ENCODE assay signal across 1 cellular context in the genomic region with DNA sequence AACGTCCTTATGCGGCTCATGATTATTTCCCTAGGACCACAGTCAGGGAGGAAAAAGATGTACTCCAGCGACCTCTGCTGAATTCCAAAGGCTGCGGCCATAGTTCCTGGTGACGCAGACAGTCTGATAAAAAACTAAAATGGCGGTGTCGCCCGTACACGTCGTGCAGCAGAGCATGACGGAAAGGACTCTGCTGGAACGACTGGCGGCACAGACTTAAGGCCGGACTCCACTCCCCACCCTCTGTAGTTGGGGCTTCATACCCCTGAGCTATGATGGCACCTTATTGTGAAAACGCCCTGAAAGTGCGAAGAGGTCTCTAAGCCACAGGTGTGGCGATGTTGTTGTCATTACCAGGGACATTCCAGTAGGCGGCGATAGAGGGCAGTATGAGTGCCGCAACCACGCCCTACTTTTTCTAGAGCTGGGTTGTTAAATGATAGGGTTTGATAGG.
A peak's percentile ranks its signal among the peaks of the same experiment; 100 is the strongest.
TF ChIP-seq lines count a peak whose summit lies in the region.

No MANE protein-coding gene starts in this region.

TF ChIP-seq in GM12878, 131 proteins besides CTCF, POLR2A, EP300 and RAD21 (continued from another document):
- TF ChIP-seq, protein P1, sequence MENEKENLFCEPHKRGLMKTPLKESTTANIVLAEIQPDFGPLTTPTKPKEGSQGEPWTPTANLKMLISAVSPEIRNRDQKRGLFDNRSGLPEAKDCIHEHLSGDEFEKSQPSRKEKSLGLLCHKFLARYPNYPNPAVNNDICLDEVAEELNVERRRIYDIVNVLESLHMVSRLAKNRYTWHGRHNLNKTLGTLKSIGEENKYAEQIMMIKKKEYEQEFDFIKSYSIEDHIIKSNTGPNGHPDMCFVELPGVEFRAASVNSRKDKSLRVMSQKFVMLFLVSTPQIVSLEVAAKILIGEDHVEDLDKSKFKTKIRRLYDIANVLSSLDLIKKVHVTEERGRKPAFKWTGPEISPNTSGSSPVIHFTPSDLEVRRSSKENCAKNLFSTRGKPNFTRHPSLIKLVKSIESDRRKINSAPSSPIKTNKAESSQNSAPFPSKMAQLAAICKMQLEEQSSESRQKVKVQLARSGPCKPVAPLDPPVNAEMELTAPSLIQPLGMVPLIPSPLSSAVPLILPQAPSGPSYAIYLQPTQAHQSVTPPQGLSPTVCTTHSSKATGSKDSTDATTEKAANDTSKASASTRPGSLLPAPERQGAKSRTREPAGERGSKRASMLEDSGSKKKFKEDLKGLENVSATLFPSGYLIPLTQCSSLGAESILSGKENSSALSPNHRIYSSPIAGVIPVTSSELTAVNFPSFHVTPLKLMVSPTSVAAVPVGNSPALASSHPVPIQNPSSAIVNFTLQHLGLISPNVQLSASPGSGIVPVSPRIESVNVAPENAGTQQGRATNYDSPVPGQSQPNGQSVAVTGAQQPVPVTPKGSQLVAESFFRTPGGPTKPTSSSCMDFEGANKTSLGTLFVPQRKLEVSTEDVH (IDR thresholded peaks at IDR 0.05; ENCODE audit: low read depth, partially characterized antibody) = no peak
- no peak for TF ChIP-seq GATAD2B (conservative IDR thresholded peaks at IDR 0.05; ENCODE audit: low read depth)
- peak; percentile 41; the same call in 1 of the 2 replicates for TF ChIP-seq CREB1 (IDR thresholded peaks at IDR 0.05; ENCODE audit: low read depth)
- no peak for TF ChIP-seq POLR2AphosphoS5 (IDR thresholded peaks at IDR 0.05; ENCODE audit: low read length)
- TF ChIP-seq RUNX3 (IDR thresholded peaks at IDR 0.05; ENCODE audit: low read length) = peak; percentile 33; the same call in 1 of the 2 replicates
- no peak for TF ChIP-seq STAT3 (IDR thresholded peaks at IDR 0.05; ENCODE audit: low read depth, low read length)
- TF ChIP-seq MTA3 (IDR thresholded peaks at IDR 0.05; ENCODE audit: borderline replicate concordance, low read length) = no peak
